ENCODE assay signal across 8 cellular contexts in the genomic region with DNA sequence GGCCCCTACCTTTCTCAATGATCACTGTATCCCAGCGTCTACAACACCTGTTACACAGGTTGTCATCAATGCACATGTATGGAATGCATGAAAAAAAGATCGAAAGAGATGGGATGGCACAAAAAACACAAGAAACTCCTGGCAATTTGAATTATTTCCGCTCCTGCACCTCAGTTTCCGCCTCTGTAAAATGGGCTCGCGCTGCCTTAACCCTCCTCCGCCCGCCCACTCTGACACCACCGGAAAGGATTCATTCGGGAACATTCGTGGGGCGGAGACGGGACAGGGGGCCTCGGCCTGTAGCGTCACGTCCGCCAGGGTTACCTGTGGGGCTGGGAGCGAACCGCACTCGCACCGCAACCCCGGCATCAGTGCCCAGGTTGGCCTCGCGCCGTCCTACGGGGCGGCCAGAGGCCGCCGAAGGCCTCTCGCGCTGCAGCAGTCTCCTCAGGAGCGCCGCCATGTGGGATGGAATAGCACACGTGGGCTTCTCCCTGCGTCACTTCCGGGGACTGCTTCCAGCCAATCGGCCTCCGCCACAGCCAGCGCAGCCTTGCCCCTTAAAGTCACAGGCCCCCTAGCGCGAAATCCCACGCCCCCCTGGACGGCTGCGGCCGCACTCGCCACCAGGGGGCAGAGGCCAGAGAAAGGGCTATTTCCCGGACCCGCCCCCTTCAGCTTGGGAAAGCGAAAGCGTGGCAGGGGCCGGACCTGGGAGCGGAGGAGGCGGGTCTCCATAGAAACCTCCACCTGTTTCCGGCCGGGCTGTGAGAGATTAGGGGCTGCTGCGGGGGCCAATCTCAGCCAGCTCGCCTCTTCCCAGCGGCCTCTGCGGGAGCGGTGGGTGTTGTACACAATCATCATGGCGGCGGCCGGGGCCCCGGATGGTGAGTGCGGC. TPM values are rescaled to one million over a fixed set of nuclear protein-coding genes. Genes with fewer than 3 reads are reported as not detected.
DNase-seq lines count a peak whose midpoint lies in the region; ATAC-seq and TF ChIP-seq lines count a peak whose summit lies in the region.

A gene (minus strand): TSS at position 470 of the 898 bp plus-strand sequence. CDS start 7 bp downstream, at position 463.
A gene with protein sequence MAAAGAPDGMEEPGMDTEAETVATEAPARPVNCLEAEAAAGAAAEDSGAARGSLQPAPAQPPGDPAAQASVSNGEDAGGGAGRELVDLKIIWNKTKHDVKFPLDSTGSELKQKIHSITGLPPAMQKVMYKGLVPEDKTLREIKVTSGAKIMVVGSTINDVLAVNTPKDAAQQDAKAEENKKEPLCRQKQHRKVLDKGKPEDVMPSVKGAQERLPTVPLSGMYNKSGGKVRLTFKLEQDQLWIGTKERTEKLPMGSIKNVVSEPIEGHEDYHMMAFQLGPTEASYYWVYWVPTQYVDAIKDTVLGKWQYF (plus strand): TSS at position 847 of the 898 bp plus-strand sequence. CDS start 16 bp downstream, at position 863.

- H3K4me1 ChIP-seq in BLaER1 treated with 17β-estradiol and CSF1 and Interleukin-3, amounts not matched to agents 10 nM and 100 nM, result peaks cover 25 to 49% (median 28%) of the 10 kb centered on the region in 10 experiments

- H3K36me3 ChIP-seq in BLaER1 treated with 17β-estradiol and CSF1 and Interleukin-3, amounts not matched to agents 10 nM and 100 nM, result peaks cover 31 to 52% (median 44%) of the 10 kb centered on the region in 11 experiments

- peak; percentile 82 for TF ChIP-seq CTCF in coronary artery (IDR thresholded peaks at IDR 0.05)

- intact Hi-C loops in left colon (cut with DNase I, micrococcal nuclease), result no loop called here

- no peaks in the 10 kb centered on the region for H3K27me3 ChIP-seq in BLaER1 treated with 17β-estradiol and CSF1 and Interleukin-3, amounts not matched to agents 10 nM and 100 nM

- DNase-seq in GM19240 (ENCODE audit: insufficient read length, low spot score) (peak; percentile 83), NCI-H524 treated with DMSO at 0.1 percent for 48 hours (lab: John Stamatoyannopoulos, UW) (peak; percentile 92), coronary artery (ENCODE audit: low spot score) (peak; percentile 99), left colon (peak; percentile 99)
- peak; percentile 95 to 96 for DNase-seq in activated CD4-positive, alpha-beta T cell treated with anti-CD3 and anti-CD28 coated beads for 4 hours
- peak; percentile 99 for DNase-seq in stimulated activated CD4-positive, alpha-beta T cell treated with anti-CD3 and anti-CD28 coated beads, Interleukin-1b, Interleukin-23, amount 100 ng/mL, for 48 hours

- H3K9ac ChIP-seq in BLaER1 treated with 17β-estradiol and CSF1 and Interleukin-3, amounts not matched to agents 10 nM and 100 nM, result peak within 1 kb of the TSS; percentile 87 to 98 (median 95)

- H4K20me1 ChIP-seq in BLaER1 treated with 17β-estradiol and CSF1 and Interleukin-3, amounts not matched to agents 10 nM and 100 nM, result peaks cover 0 to 43% (median 11%) of the 10 kb centered on the region in 11 experiments; a peak in 9 of 22 replicates

- peaks cover 0 to 4% (median 0%) of the 10 kb centered on the region in 11 experiments; a peak in 1 of 22 replicates for H3K9me3 ChIP-seq in BLaER1 treated with 17β-estradiol and CSF1 and Interleukin-3, amounts not matched to agents 10 nM and 100 nM (replicated peaks in 1 of 11)

- ATAC-seq in HG03460 (IDR thresholded peaks at IDR 0.05; ENCODE audit: unreplicated experiment), result peak; percentile 91
- peak; percentile 93 for ATAC-seq in left colon

- peak within 1 kb of the TSS; percentile 63 to 96 (median 91) for H3K27ac ChIP-seq in BLaER1 treated with 17β-estradiol and CSF1 and Interleukin-3, amounts not matched to agents 10 nM and 100 nM
- peak within 1 kb of the TSS; percentile 91 to 93 for H3K27ac ChIP-seq in coronary artery

- peak within 1 kb of the TSS; percentile 73 to 97 (median 94) for H3K4me2 ChIP-seq in BLaER1 treated with 17β-estradiol and CSF1 and Interleukin-3, amounts not matched to agents 10 nM and 100 nM

- peak within 1 kb of the TSS; percentile 80 to 99 (median 94) for H3K4me3 ChIP-seq in BLaER1 treated with 17β-estradiol and CSF1 and Interleukin-3, amounts not matched to agents 10 nM and 100 nM
- peak within 1 kb of the TSS; percentile 81 for H3K4me3 ChIP-seq in coronary artery

RNA-seq across cellular contexts. Expression of the first gene that starts in this region (rescaled TPM):
- 10 to 100 TPM; 15.4 to 17.2 TPM for total RNA-seq in left colon

RNA-seq across cellular contexts. Expression of the second gene that starts in this region (rescaled TPM):
- total RNA-seq in left colon, result 10 to 100 TPM; 26.5 to 27.7 TPM

Comparison
In these comparisons a context has a peak if more than half of its experiments do, and no peak if none do; other contexts are left out.
1. Peak in every context shown above with its lines: DNase-seq, ATAC-seq, H3K4me3 ChIP-seq and H3K27ac ChIP-seq.